In the genomic region with DNA sequence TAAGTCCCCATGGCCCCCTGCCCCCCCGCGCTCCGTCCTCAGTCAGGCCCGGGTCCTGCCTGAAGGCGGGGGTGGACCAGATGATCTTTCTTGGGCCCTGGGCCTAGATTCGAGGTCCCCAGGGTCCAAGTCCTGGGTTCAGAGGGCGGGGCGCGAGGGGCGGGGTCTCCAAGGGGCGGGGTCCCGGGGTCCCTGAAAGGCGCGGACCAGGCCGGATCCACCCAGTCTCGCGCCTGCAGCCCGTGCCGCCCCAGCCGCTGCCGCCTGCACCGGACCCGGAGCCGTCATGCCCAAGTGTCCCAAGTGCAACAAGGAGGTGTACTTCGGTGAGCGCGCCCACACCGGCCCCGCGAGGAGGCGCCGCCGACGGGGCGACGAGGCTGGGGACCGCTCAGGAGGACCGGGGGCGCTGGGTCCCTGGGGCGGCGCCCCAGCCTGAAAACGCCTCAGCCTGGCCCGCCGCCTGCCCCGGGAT, we compare ENCODE assay signal across 8 cellular contexts. TPM values are rescaled to one million over a fixed set of nuclear protein-coding genes. Genes with fewer than 3 reads are reported as not detected.
DNase-seq lines count a peak whose midpoint lies in the region; ATAC-seq and TF ChIP-seq lines count a peak whose summit lies in the region.

No MANE protein-coding gene starts in this region.

- TF ChIP-seq CTCF in GM23338 (conservative IDR thresholded peaks at IDR 0.05; ENCODE audit: low read depth in 2 of 2) (no peak), fibroblast of the aortic adventitia (IDR thresholded peaks at IDR 0.05; ENCODE audit: insufficient read depth, low read length) (no peak), sigmoid colon (IDR thresholded peaks at IDR 0.05) (no peak)

- peak overlapping the region; percentile 61 for H3K4me3 ChIP-seq in GM23338
- peak overlapping the region; percentile 40 for H3K4me3 ChIP-seq in fibroblast of the aortic adventitia (ENCODE audit: low read depth, low read length)
- H3K4me3 ChIP-seq in sigmoid colon = peak overlapping the region; percentile 27 to 55 (median 44)
- no peak overlapping the region for H3K4me3 ChIP-seq in HAP-1
- no peak overlapping the region for H3K4me3 ChIP-seq in SJCRH30

- H3K36me3 ChIP-seq in GM23338 (ENCODE audit: insufficient read depth) (no peaks in the 10 kb centered on the region), sigmoid colon (no peaks in the 10 kb centered on the region), HAP-1 (replicated peaks) (peaks cover 2% of the 10 kb centered on the region; the same call in 1 of the 2 replicates), SJCRH30 (no peaks in the 10 kb centered on the region)

- peaks cover 6% of the 10 kb centered on the region; the same call in 2 of the 3 replicates for H3K9me3 Mint-ChIP-seq in GM23338

- peaks cover 64% of the 10 kb centered on the region for H3K27me3 Mint-ChIP-seq in GM23338 (ENCODE audit: insufficient read depth, low read depth, poor library complexity)

- H3K4me1 ChIP-seq in GM23338 (ENCODE audit: insufficient read depth) (peaks cover 6% of the 10 kb centered on the region; the same call in 1 of the 2 replicates), sigmoid colon (peaks cover 0 to 86% (median 80%) of the 10 kb centered on the region in 4 donors), HAP-1 (peaks cover 10% of the 10 kb centered on the region), SJCRH30 (peaks cover 38% of the 10 kb centered on the region)

- no peak overlapping the region for H3K27ac Mint-ChIP-seq in GM23338

- TF ChIP-seq EP300 in sigmoid colon (IDR thresholded peaks at IDR 0.05) = no peak

- H3K9me3 ChIP-seq in sigmoid colon = no peaks in the 10 kb centered on the region
- H3K9me3 ChIP-seq in HAP-1 = no peaks in the 10 kb centered on the region
- no peaks in the 10 kb centered on the region for H3K9me3 ChIP-seq in SJCRH30 (replicated peaks)

- DNase-seq in GM23338 (ENCODE audit: low spot score) (peak; percentile 62), T-helper 9 cell (peak; percentile 58), fibroblast of the aortic adventitia (ENCODE audit: low read depth) (no peak), sigmoid colon (peak; percentile 89), UCSD-AML1 (lab: John Stamatoyannopoulos, UW; ENCODE audit: unreplicated experiment) (no peak), HAP-1 (ENCODE audit: low spot score in 2 of 2) (no peak), SJCRH30 (no peak)

- intact Hi-C loops in sigmoid colon (cut with DNase I) = no loop called here

- H3F3A ChIP-seq in GM23338 (replicated peaks; ENCODE audit: low read depth) = peaks cover 3% of the 10 kb centered on the region; the same call in 1 of the 2 replicates

- H2AFZ ChIP-seq in GM23338 = peak overlapping the region; percentile 76

- no peaks in the 10 kb centered on the region for H3K79me2 ChIP-seq in GM23338 (replicated peaks; ENCODE audit: insufficient read depth)

- no peaks in the 10 kb centered on the region for H3K36me3 Mint-ChIP-seq in GM23338 (ENCODE audit: low read depth)

- no peaks in the 10 kb centered on the region for H4K20me1 ChIP-seq in GM23338 (replicated peaks; ENCODE audit: insufficient read depth)

- peak in 1 of 2 donors; percentile 7 for TF ChIP-seq POLR2A in sigmoid colon (IDR thresholded peaks at IDR 0.05)

- H3K27ac ChIP-seq in GM23338 (ENCODE audit: low read depth) (no peak overlapping the region), sigmoid colon (peak overlapping the region; percentile 91 to 99 (median 95)), SJCRH30 (no peak overlapping the region)

- 1% methylated on average over 45 of the region's 45 CpGs for WGBS in sigmoid colon, 2 donors

- H3K4me2 ChIP-seq in GM23338 = peak overlapping the region; percentile 83

- in situ Hi-C loops in HAP-1 (cut with MboI; ENCODE audit: low sequenced_read_pairs) = no loop called here

- ATAC-seq in GM23338 (0 out of 3 replicates have a peak, but pooled peaks have one; percentile 0), GM21526 (IDR thresholded peaks at IDR 0.05; ENCODE audit: low FRiP score, unreplicated experiment) (no peak)

- H3K27me3 ChIP-seq in GM23338 (ENCODE audit: insufficient read depth) (peaks cover 76% of the 10 kb centered on the region), sigmoid colon (peaks cover 3 to 32% (median 27%) of the 10 kb centered on the region in 3 donors), HAP-1 (ENCODE audit: low read depth) (no peaks in the 10 kb centered on the region), SJCRH30 (no peaks in the 10 kb centered on the region)

- peak overlapping the region; percentile 61 for H3K4me3 Mint-ChIP-seq in GM23338

- H3K4me1 Mint-ChIP-seq in GM23338 = peaks cover 13% of the 10 kb centered on the region; the same call in 2 of the 3 replicates

- H3K9me2 ChIP-seq in GM23338 (ENCODE audit: insufficient read depth) = peaks cover 3% of the 10 kb centered on the region; the same call in 1 of the 2 replicates

TF ChIP-seq in GM23338, 12 proteins besides CTCF, POLR2A, EP300 and RAD21 (continues in another document):
- no peak for TF ChIP-seq ZNF114 (CRISPR knock-in tag; IDR thresholded peaks at IDR 0.05)

RNA-seq across cellular contexts. Expression of a gene that starts 0.3 kb away (rescaled TPM):
- 0.80 and 7.7 TPM in 2 replicates for total RNA-seq in GM23338 (2014; rRNA removed; shearing (Covaris generic))
- polyA plus RNA-seq in GM23338 (2016; fragmentation: Nextera tagmentation; extraction: Ambion mirVana) (8.4 and 13.2 TPM in 2 replicates), sigmoid colon (100 to 1,000 TPM; 168 to 403 (median 199) TPM)
- total RNA-seq in fibroblast of the aortic adventitia (ENCODE audit: low replicate concordance) (9.4 and 28.4 TPM in 2 replicates), sigmoid colon (10 to 100 TPM in 3 of 4 donors, 1 to 10 TPM in 1; 4.9 to 24.3 (median 15.4) TPM)
- total RNA-seq in SJCRH30 (2014; rRNA removed; shearing (Covaris generic)) = 0.14 TPM in 1 of 2 replicates, not detected in the other

RNA-seq across cellular contexts. Expression of a gene that starts 4.0 kb away (rescaled TPM):
- 3.9 and 16.3 TPM in 2 replicates for total RNA-seq in GM23338 (2014; rRNA removed; shearing (Covaris generic))
- polyA plus RNA-seq in GM23338 (2016; fragmentation: Nextera tagmentation; extraction: Ambion mirVana) (4.1 and 5.9 TPM in 2 replicates), sigmoid colon (10 to 100 TPM; 17.8 to 36.0 (median 19.2) TPM)
- total RNA-seq in fibroblast of the aortic adventitia (ENCODE audit: low replicate concordance) (8.7 and 12.6 TPM in 2 replicates), sigmoid colon (1 to 10 TPM in 2 of 4 donors, under 1 TPM in 2; 0.16 to 5.2 (median 1.0) TPM)
- 30.9 and 37.4 TPM in 2 replicates for total RNA-seq in SJCRH30 (2014; rRNA removed; shearing (Covaris generic))

RNA-seq across cellular contexts. Expression of a gene that starts 12.4 kb away (rescaled TPM):
- total RNA-seq in GM23338 (2014; rRNA removed; shearing (Covaris generic)) = 3.4 and 5.0 TPM in 2 replicates
- polyA plus RNA-seq in GM23338 (2016; fragmentation: Nextera tagmentation; extraction: Ambion mirVana) = 9.6 and 12.3 TPM in 2 replicates
- 32.9 and 54.3 TPM in 2 replicates for total RNA-seq in fibroblast of the aortic adventitia (ENCODE audit: low replicate concordance)
- 10 to 100 TPM; 49.8 to 79.5 (median 57.1) TPM for total RNA-seq in sigmoid colon
- polyA plus RNA-seq in sigmoid colon = 10 to 100 TPM; 13.6 to 50.0 (median 34.2) TPM
- 68.2 and 71.7 TPM in 2 replicates for total RNA-seq in SJCRH30 (2014; rRNA removed; shearing (Covaris generic))

RNA-seq across cellular contexts. Expression of a gene that starts 39.4 kb away (rescaled TPM):
- total RNA-seq in GM23338 (2014; rRNA removed; shearing (Covaris generic)) = 0.93 and 1.3 TPM in 2 replicates
- 0.13 and 0.42 TPM in 2 replicates for polyA plus RNA-seq in GM23338 (2016; fragmentation: Nextera tagmentation; extraction: Ambion mirVana)
- 4.0 and 6.7 TPM in 2 replicates for total RNA-seq in fibroblast of the aortic adventitia (ENCODE audit: low replicate concordance)
- total RNA-seq in sigmoid colon = 1 to 10 TPM; 3.0 to 8.0 (median 6.2) TPM
- 1 to 10 TPM in 1 of 3 donors, not detected in 2; 2.3 TPM for polyA plus RNA-seq in sigmoid colon
- total RNA-seq in SJCRH30 (2014; rRNA removed; shearing (Covaris generic)) = 4.4 and 4.8 TPM in 2 replicates

Comparison
In these comparisons a context has a peak if more than half of its experiments do, and no peak if none do; other contexts are left out.
1. DNase-seq: peak in GM23338 (single experiment), T-helper 9 cell (single experiment) and sigmoid colon (single experiment); none in fibroblast of the aortic adventitia (single experiment), UCSD-AML1 (single experiment), HAP-1 (0 of 2) and SJCRH30 (0 of 2).
2. H3K27ac ChIP-seq: peak in sigmoid colon (4 of 4); none in GM23338 (single experiment) and SJCRH30 (single experiment).
3. H3K4me3 ChIP-seq: peak in GM23338 (single experiment), fibroblast of the aortic adventitia (single experiment) and sigmoid colon (4 of 4); none in HAP-1 (single experiment) and SJCRH30 (single experiment).